ENCODE assay signal across 2 cellular contexts in genomic region chr7:55549457-55549856, GRCh38.
TF ChIP-seq lines count a peak whose summit lies in the region.

No MANE protein-coding gene starts in this region.

TF ChIP-seq in HepG2, 621 proteins besides CTCF, POLR2A, EP300 and RAD21:
- TF ChIP-seq ZNF672 (CRISPR knock-in tag; IDR thresholded peaks at IDR 0.05) = no peak
- no peak for TF ChIP-seq PLSCR1 (CRISPR knock-in tag; IDR thresholded peaks at IDR 0.05; ENCODE audit: borderline replicate concordance)
- TF ChIP-seq PRDM15 (CRISPR knock-in tag; IDR thresholded peaks at IDR 0.05) = no peak
- no peak for TF ChIP-seq ZSCAN9 (CRISPR knock-in tag; IDR thresholded peaks at IDR 0.05; ENCODE audit: borderline replicate concordance)
- no peak for TF ChIP-seq MTA1 (CRISPR knock-in tag; IDR thresholded peaks at IDR 0.05; ENCODE audit: borderline replicate concordance)
- TF ChIP-seq EEA1 (CRISPR knock-in tag; IDR thresholded peaks at IDR 0.05; ENCODE audit: borderline replicate concordance) = no peak
- no peak for TF ChIP-seq JUNB (CRISPR knock-in tag; IDR thresholded peaks at IDR 0.05; ENCODE audit: borderline replicate concordance)
- TF ChIP-seq DNMT1 (CRISPR knock-in tag; IDR thresholded peaks at IDR 0.05) = no peak
- TF ChIP-seq CBX2 (IDR thresholded peaks at IDR 0.05; ENCODE audit: low read depth, low read length) = no peak
- no peak for TF ChIP-seq CBX2 (CRISPR knock-in tag; IDR thresholded peaks at IDR 0.05; ENCODE audit: low read depth)
- no peak for TF ChIP-seq HOXA5 (CRISPR knock-in tag; IDR thresholded peaks at IDR 0.05)
- no peak for TF ChIP-seq ZFP36 (IDR thresholded peaks at IDR 0.05; ENCODE audit: borderline replicate concordance, low read depth, low read length, partially characterized antibody)
- TF ChIP-seq MXD1 (CRISPR knock-in tag; IDR thresholded peaks at IDR 0.05) = no peak
- TF ChIP-seq RFX3 (CRISPR knock-in tag; IDR thresholded peaks at IDR 0.05) = no peak
- TF ChIP-seq MLX (CRISPR knock-in tag; IDR thresholded peaks at IDR 0.05) = no peak

TF ChIP-seq in HCT116, 20 proteins besides CTCF, POLR2A, EP300 and RAD21:
- TF ChIP-seq ATF3 (IDR thresholded peaks at IDR 0.05) (no peak), SP1 (IDR thresholded peaks at IDR 0.05; ENCODE audit: low read depth) (no peak), MAX (IDR thresholded peaks at IDR 0.05) (no peak), CBX3 (IDR thresholded peaks at IDR 0.05; ENCODE audit: low read depth) (no peak), EZH2 (IDR thresholded peaks at IDR 0.05) (no peak), ZBTB33 (IDR thresholded peaks at IDR 0.05; ENCODE audit: extremely low read depth, insufficient replicate concordance, low read length) (no peak), FOSL1 (IDR thresholded peaks at IDR 0.05; ENCODE audit: low read depth) (no peak), ELF1 (IDR thresholded peaks at IDR 0.05; ENCODE audit: borderline replicate concordance, low read depth) (no peak), JUND (IDR thresholded peaks at IDR 0.05) (no peak), TCF7L2 (IDR thresholded peaks at IDR 0.05; ENCODE audit: borderline replicate concordance, extremely low read depth, insufficient read depth, insufficient read length) (no peak), EZH2phosphoT487 (IDR thresholded peaks at IDR 0.05; ENCODE audit: borderline replicate concordance) (no peak), YY1 (IDR thresholded peaks at IDR 0.05; ENCODE audit: extremely low read depth, insufficient replicate concordance, low read depth, low read length) (no peak)
